Comparison of ENCODE assay signal across 8 cellular contexts in genomic region chr21:31873275-31873695, GRCh38. TPM values are rescaled to one million over a fixed set of nuclear protein-coding genes. Genes with fewer than 3 reads are reported as not detected.
A peak's percentile ranks its signal among the peaks of the same experiment; 100 is the strongest.
DNase-seq lines count a peak whose midpoint lies in the region; ATAC-seq and TF ChIP-seq lines count a peak whose summit lies in the region.

No MANE protein-coding gene starts in this region.

- peak overlapping the region; percentile 34 for H3K4me3 ChIP-seq in OCI-LY1 (ENCODE audit: low read depth, low read length, poor library complexity, severe bottlenecking)
- peak overlapping the region; percentile 89 for H3K4me3 ChIP-seq in right cardiac atrium (ENCODE audit: low read length)
- H3K4me3 ChIP-seq in skin epidermis = peak overlapping the region; percentile 39 to 69 (median 51)

- H2BK5ac ChIP-seq in H9 (ENCODE audit: insufficient read length, low read length) = no peak overlapping the region

- H3K18ac ChIP-seq in H9 (ENCODE audit: insufficient read length, low read depth, low read length) = no peak overlapping the region

- no peak overlapping the region; the same call in 1 of the 2 replicates for H2BK15ac ChIP-seq in H9 (ENCODE audit: low read depth, low read length)

- no peak overlapping the region for H3K4ac ChIP-seq in H9 (ENCODE audit: low read depth, low read length)

- H4K8ac ChIP-seq in H9 (replicated peaks; ENCODE audit: insufficient read length, low read depth, low read length) = no peak overlapping the region

- intact Hi-C loops in right cardiac atrium (cut with DNase I) = loop anchor here in 1 of 4 donors (5.0 kb wide), 1 partner anchor 384 kb away; no protein-coding TSS in a partner anchor

- H3K9me3 Mint-ChIP-seq in H9 = peaks cover 0 to 5% of the 10 kb centered on the region in 2 experiments; a peak in 3 of 5 replicates

- no peaks in the 10 kb centered on the region for H3K9me2 ChIP-seq in OCI-LY1 (ENCODE audit: low read depth, low read length)

- H4K20me1 ChIP-seq in H9 (ENCODE audit: control insufficient read depth, insufficient read depth, insufficient read length) (no peaks in the 10 kb centered on the region), OCI-LY1 (ENCODE audit: insufficient read depth, low read length) (no peaks in the 10 kb centered on the region)

- H3K4me2 ChIP-seq in H9 (ENCODE audit: insufficient read depth, insufficient read length, low read length) (peak overlapping the region; percentile 91), OCI-LY1 (ENCODE audit: low read length) (peak overlapping the region; percentile 43)

- H4K91ac ChIP-seq in H9 (ENCODE audit: insufficient read length, low read depth, low read length) = no peak overlapping the region

- no peaks in the 10 kb centered on the region for H3K9me3 ChIP-seq in H9 (ENCODE audit: control insufficient read depth, low read depth, low read length)
- no peaks in the 10 kb centered on the region for H3K9me3 ChIP-seq in OCI-LY1 (ENCODE audit: low read length)
- no peaks in the 10 kb centered on the region for H3K9me3 ChIP-seq in right cardiac atrium (ENCODE audit: control insufficient read depth, low read length)

- H2BK120ac ChIP-seq in H9 (ENCODE audit: low read depth, low read length, poor library complexity, severe bottlenecking) = no peak overlapping the region

- H3K27ac Mint-ChIP-seq in H9 = no peak overlapping the region

- H3K27me3 ChIP-seq in H9 (ENCODE audit: insufficient read depth, low read length) (peaks cover 2% of the 10 kb centered on the region; the same call in 1 of the 2 replicates), OCI-LY1 (ENCODE audit: insufficient read depth, low read length) (peaks cover 4% of the 10 kb centered on the region; the same call in 1 of the 2 replicates), right cardiac atrium (ENCODE audit: control insufficient read depth, insufficient read depth) (no peaks in the 10 kb centered on the region)

- H3K27ac ChIP-seq in H9 (ENCODE audit: insufficient read length, low read depth, low read length) = no peak overlapping the region
- no peak overlapping the region for H3K27ac ChIP-seq in OCI-LY1 (ENCODE audit: low read depth, low read length, poor library complexity, severe bottlenecking)
- H3K27ac ChIP-seq in right cardiac atrium (ENCODE audit: low read length) = no peak overlapping the region
- peak overlapping the region in 18 of 21 experiments; percentile 29 to 88 (median 58) for H3K27ac ChIP-seq in skin epidermis

- WGBS in H9 (ENCODE audit: extremely low coverage, insufficient read length, low lambda C conversion rate) = no CpG with 5 or more reads among the region's 58 CpGs
- under 1% methylated on average over 58 of the region's 58 CpGs for WGBS in right cardiac atrium

- H3K79me1 ChIP-seq in H9 (ENCODE audit: insufficient read depth, low read depth, low read length, poor library complexity, severe bottlenecking) = no peaks in the 10 kb centered on the region

- H3K23ac ChIP-seq in H9 (ENCODE audit: insufficient read length, low read depth, low read length) = no peak overlapping the region

- H3F3A ChIP-seq in OCI-LY1 (ENCODE audit: insufficient read depth, low read length) = no peaks in the 10 kb centered on the region

- H3K36me3 Mint-ChIP-seq in H9 (ENCODE audit: insufficient read depth in 1 of 3, low read depth in 3 of 3) = peaks cover 0 to 10% (median 0%) of the 10 kb centered on the region in 3 experiments; a peak in 5 of 7 replicates

- H3K36me3 ChIP-seq in OCI-LY1 (ENCODE audit: insufficient read depth, low read length) = no peaks in the 10 kb centered on the region

- H3K23me2 ChIP-seq in H9 (ENCODE audit: insufficient read length, low read depth, low read length, poor library complexity, severe bottlenecking) = peaks cover 15% of the 10 kb centered on the region

- H3K79me2 ChIP-seq in H9 (ENCODE audit: insufficient read depth, low read length) (no peaks in the 10 kb centered on the region), OCI-LY1 (ENCODE audit: insufficient read depth, low read length) (no peaks in the 10 kb centered on the region)

- no peak overlapping the region for H4K5ac ChIP-seq in H9 (ENCODE audit: insufficient read length, low read depth, low read length)

- H2AFZ ChIP-seq in H9 (ENCODE audit: low read length) = no peak overlapping the region
- no peak overlapping the region for H2AFZ ChIP-seq in OCI-LY1 (ENCODE audit: low read length)

- H3K4me3 Mint-ChIP-seq in H9 = peak overlapping the region; percentile 48 to 80; a peak in 3 of 5 replicates

- no peak for TF ChIP-seq CTCF in H9 (conservative IDR thresholded peaks at IDR 0.05)
- no peak for TF ChIP-seq CTCF in OCI-LY1 (IDR thresholded peaks at IDR 0.05; ENCODE audit: low read length)

- H2BK12ac ChIP-seq in H9 (ENCODE audit: insufficient read length, low read depth, low read length) = no peak overlapping the region

- H2AK5ac ChIP-seq in H9 (ENCODE audit: insufficient read length, low read length) = no peak overlapping the region

- H3K4me1 ChIP-seq in H9 (ENCODE audit: insufficient read depth, low read length) (no peaks in the 10 kb centered on the region; the same call in 1 of the 2 replicates), OCI-LY1 (ENCODE audit: insufficient read depth, low read length, severe bottlenecking) (no peaks in the 10 kb centered on the region), right cardiac atrium (ENCODE audit: control insufficient read depth, insufficient read depth, low read length) (no peaks in the 10 kb centered on the region)

- no peak overlapping the region for H3K56ac ChIP-seq in H9 (ENCODE audit: insufficient read length, low read depth, low read length)

- H3K14ac ChIP-seq in H9 (ENCODE audit: insufficient read depth, low read length) = peak overlapping the region; percentile 79; the same call in 1 of the 2 replicates

- H3K4me1 Mint-ChIP-seq in H9 = peaks cover 40 to 41% of the 10 kb centered on the region in 2 experiments

- ATAC-seq in right cardiac atrium (peak; percentile 12 to 30), GM21515 (IDR thresholded peaks at IDR 0.05; ENCODE audit: unreplicated experiment) (no peak)

- DNase-seq in H9 (peak; percentile 39), right cardiac atrium (peak; percentile 25 to 67 (median 60)), GF-D8 (lab: John Stamatoyannopoulos, UW) (no peak), SHP77 treated with DMSO at 0.1 percent for 48 hours (lab: John Stamatoyannopoulos, UW) (no peak), HPDE6-E6E7 (ENCODE audit: extremely low spot score) (no peak)

- H3K9ac ChIP-seq in H9 (ENCODE audit: extremely low read depth, insufficient read length, low read length) (no peak overlapping the region), OCI-LY1 (ENCODE audit: low read length) (no peak overlapping the region)

- H2BK20ac ChIP-seq in H9 (ENCODE audit: low read depth, low read length, poor library complexity, severe bottlenecking) = no peak overlapping the region

- H3T11ph ChIP-seq in H9 (ENCODE audit: low read length) = no peak overlapping the region

- peaks cover 17% of the 10 kb centered on the region for H3K27me3 Mint-ChIP-seq in H9 (ENCODE audit: low read depth)

RNA-seq across cellular contexts. Expression of gene HUNK, which starts 0.5 kb away (rescaled TPM):
- total RNA-seq in H9 (2021) (5.7 and 5.8 TPM in 2 replicates), right cardiac atrium (under 1 TPM; 0.11 to 0.82 (median 0.59) TPM)
- polyA plus RNA-seq in right cardiac atrium = 0.07 TPM

Comparison
In these comparisons a context has a peak if more than half of its experiments do, and no peak if none do; other contexts are left out.
1. DNase-seq: peak in H9 (single experiment) and right cardiac atrium (3 of 3); none in GF-D8 (single experiment), SHP77 treated with DMSO at 0.1 percent for 48 hours (single experiment) and HPDE6-E6E7 (single experiment).
2. H3K27ac ChIP-seq: peak in skin epidermis (18 of 21); none in H9 (single experiment), OCI-LY1 (single experiment) and right cardiac atrium (single experiment).
3. H3K4me3 ChIP-seq: peak in every context shown above with its lines; median percentile 89 in right cardiac atrium; 51 in skin epidermis; 34 in OCI-LY1.